ENCODE assay signal across 9 cellular contexts in the genomic region with DNA sequence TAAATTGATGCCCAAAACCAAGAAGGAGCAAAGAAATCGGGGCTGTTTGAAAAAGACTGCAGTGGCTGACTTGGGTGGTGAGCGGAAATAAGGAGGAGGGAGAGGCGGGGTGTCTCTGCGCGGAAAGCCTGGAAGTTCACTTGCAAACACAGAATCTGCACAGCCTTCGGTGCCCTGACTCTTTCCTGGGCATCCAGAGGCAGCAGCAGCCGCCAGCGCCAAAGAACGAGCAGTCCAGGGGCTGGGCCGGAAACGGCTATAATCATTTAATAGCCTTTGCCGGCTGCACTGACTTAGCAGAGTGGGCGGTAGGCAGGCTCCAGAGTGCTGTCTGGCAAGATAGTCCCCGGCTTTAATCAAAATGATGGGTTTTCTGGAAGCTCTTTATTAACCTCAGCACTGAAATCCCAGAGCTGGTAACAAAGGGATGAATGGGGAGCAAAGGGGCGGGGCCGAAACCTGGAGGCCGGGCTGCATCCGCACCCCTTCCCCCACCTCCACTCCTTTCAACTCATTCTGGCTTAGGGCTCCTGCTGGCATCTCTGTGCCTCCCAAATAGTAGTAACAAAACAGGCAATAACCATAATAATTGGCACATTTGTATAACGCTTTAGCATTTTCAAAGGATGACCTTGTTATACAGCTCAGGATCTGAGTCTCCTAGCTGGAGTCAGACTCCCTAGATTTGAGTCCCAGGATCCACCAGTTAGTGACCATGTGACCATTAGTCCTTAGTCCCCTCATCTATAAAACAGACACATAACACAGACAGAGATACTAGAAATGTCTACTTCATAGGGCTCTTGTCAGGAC. TPM values are rescaled to one million over a fixed set of nuclear protein-coding genes. Genes with fewer than 3 reads are reported as not detected.
DNase-seq lines count a peak whose midpoint lies in the region; ATAC-seq and TF ChIP-seq lines count a peak whose summit lies in the region.
"Had no signal": no experiment of that assay in that cellular context is flagged by ENCODE, and none has a peak within 500 bp of the region (broad histone marks: within the 10 kb centered on the region; RNA-seq: fewer than 3 reads in every experiment).

No MANE protein-coding gene starts in this region.

- H3K4me3 Mint-ChIP-seq in WTC11 (peak overlapping the region; percentile 85), type B pancreatic cell (peak overlapping the region; percentile 87), CD14-positive monocyte (peak overlapping the region in 1 of 2 donors; percentile 62)

- peak; percentile 72 for ATAC-seq in WTC11

- H3K9me3 Mint-ChIP-seq in WTC11 (no peaks in the 10 kb centered on the region), type B pancreatic cell (no peaks in the 10 kb centered on the region), CD14-positive monocyte (peaks cover 10 to 22% (median 16%) of the 10 kb centered on the region in 7 donors)

- peak; percentile 43 for DNase-seq in NCI-H345 (lab: John Stamatoyannopoulos, UW)
- DNase-seq in NCI-H345 treated with DMSO at 0.1 percent for 48 hours (lab: John Stamatoyannopoulos, UW; ENCODE audit: unreplicated experiment), result no peak
- DNase-seq in WTC11 (ENCODE audit: low spot score), result peak; percentile 87
- peak; percentile 93 for DNase-seq in islet precursor cell
- DNase-seq in type B pancreatic cell (ENCODE audit: extremely low spot score, unreplicated experiment), result no peak
- no peak for DNase-seq in CD14-positive monocyte (ENCODE audit: low spot score)
- no peak for DNase-seq in pons (ENCODE audit: low spot score)
- no peak for DNase-seq in NCI-H187 (lab: John Stamatoyannopoulos, UW)

- TF ChIP-seq CTCF in WTC11 (IDR thresholded peaks at IDR 0.05) (no peak), type B pancreatic cell (conservative IDR thresholded peaks at IDR 0.05) (no peak), CD14-positive monocyte (IDR thresholded peaks at IDR 0.05) (no peak)

- peaks cover 10% of the 10 kb centered on the region; the same call in 1 of the 2 replicates for H3K36me3 Mint-ChIP-seq in WTC11
- peaks cover 11% of the 10 kb centered on the region for H3K36me3 Mint-ChIP-seq in type B pancreatic cell
- H3K36me3 Mint-ChIP-seq in CD14-positive monocyte, result no peaks in the 10 kb centered on the region

- H3K27ac Mint-ChIP-seq in WTC11 (peak overlapping the region; percentile 99), type B pancreatic cell (peak overlapping the region; percentile 65), CD14-positive monocyte (no peak overlapping the region)

- H3K27me3 Mint-ChIP-seq in WTC11 (ENCODE audit: low read depth), result no peaks in the 10 kb centered on the region
- no peaks in the 10 kb centered on the region for H3K27me3 Mint-ChIP-seq in type B pancreatic cell
- H3K27me3 Mint-ChIP-seq in CD14-positive monocyte (ENCODE audit: low read depth in 3 of 3), result peaks cover 12 to 23% (median 18%) of the 10 kb centered on the region in 3 donors

- CTCF ChIA-PET in WTC11 (lab: Charles Lee), result interaction anchor here (0.7 to 7.3 kb wide), 11 partner anchors 16 to 216 kb away, joined by 3 to 86 read pairs (median 4); a partner anchor contains a TSS

- H3K4me1 Mint-ChIP-seq in WTC11 (peaks cover 71% of the 10 kb centered on the region), type B pancreatic cell (ENCODE audit: unreplicated experiment) (peaks cover 32% of the 10 kb centered on the region), CD14-positive monocyte (no peaks in the 10 kb centered on the region)

- intact Hi-C loops in CD14-positive monocyte (cut with micrococcal nuclease), result no loop called here

- POLR2A ChIA-PET in WTC11 (lab: Charles Lee), result interaction anchor here (0.6 to 3.9 kb wide), 11 partner anchors 10 to 1323 kb away, joined by 3 to 30 read pairs (median 4); a partner anchor contains a TSS

TF ChIP-seq in WTC11, 78 proteins besides CTCF, POLR2A, EP300 and RAD21:
- TF ChIP-seq, protein P1, sequence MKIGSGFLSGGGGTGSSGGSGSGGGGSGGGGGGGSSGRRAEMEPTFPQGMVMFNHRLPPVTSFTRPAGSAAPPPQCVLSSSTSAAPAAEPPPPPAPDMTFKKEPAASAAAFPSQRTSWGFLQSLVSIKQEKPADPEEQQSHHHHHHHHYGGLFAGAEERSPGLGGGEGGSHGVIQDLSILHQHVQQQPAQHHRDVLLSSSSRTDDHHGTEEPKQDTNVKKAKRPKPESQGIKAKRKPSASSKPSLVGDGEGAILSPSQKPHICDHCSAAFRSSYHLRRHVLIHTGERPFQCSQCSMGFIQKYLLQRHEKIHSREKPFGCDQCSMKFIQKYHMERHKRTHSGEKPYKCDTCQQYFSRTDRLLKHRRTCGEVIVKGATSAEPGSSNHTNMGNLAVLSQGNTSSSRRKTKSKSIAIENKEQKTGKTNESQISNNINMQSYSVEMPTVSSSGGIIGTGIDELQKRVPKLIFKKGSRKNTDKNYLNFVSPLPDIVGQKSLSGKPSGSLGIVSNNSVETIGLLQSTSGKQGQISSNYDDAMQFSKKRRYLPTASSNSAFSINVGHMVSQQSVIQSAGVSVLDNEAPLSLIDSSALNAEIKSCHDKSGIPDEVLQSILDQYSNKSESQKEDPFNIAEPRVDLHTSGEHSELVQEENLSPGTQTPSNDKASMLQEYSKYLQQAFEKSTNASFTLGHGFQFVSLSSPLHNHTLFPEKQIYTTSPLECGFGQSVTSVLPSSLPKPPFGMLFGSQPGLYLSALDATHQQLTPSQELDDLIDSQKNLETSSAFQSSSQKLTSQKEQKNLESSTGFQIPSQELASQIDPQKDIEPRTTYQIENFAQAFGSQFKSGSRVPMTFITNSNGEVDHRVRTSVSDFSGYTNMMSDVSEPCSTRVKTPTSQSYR (CRISPR knock-in tag; IDR thresholded peaks at IDR 0.05), result peak; percentile 97
- TF ChIP-seq NR1H2 (CRISPR knock-in tag; IDR thresholded peaks at IDR 0.05) (no peak), ZNF138 (CRISPR knock-in tag; conservative IDR thresholded peaks at IDR 0.05) (0 out of 2 replicates have a peak, but pooled peaks have one; percentile 18), FOXK1 (CRISPR knock-in tag; IDR thresholded peaks at IDR 0.05) (peak; percentile 68; the same call in 1 of the 2 replicates), CREB1 (CRISPR knock-in tag; IDR thresholded peaks at IDR 0.05) (0 out of 2 replicates have a peak, but pooled peaks have one; percentile 24), ZNF396 (CRISPR knock-in tag; IDR thresholded peaks at IDR 0.05; ENCODE audit: borderline replicate concordance) (no peak), ETV6 (CRISPR knock-in tag; IDR thresholded peaks at IDR 0.05) (peak; percentile 64; the same call in 1 of the 2 replicates), ZNF423 (CRISPR knock-in tag; IDR thresholded peaks at IDR 0.05) (no peak), TEAD1 (CRISPR knock-in tag; IDR thresholded peaks at IDR 0.05) (peak; percentile 72; the same call in 1 of the 2 replicates), SP1 (CRISPR knock-in tag; conservative IDR thresholded peaks at IDR 0.05) (peak; percentile 62; the same call in 1 of the 2 replicates)
- TF ChIP-seq, protein P2, sequence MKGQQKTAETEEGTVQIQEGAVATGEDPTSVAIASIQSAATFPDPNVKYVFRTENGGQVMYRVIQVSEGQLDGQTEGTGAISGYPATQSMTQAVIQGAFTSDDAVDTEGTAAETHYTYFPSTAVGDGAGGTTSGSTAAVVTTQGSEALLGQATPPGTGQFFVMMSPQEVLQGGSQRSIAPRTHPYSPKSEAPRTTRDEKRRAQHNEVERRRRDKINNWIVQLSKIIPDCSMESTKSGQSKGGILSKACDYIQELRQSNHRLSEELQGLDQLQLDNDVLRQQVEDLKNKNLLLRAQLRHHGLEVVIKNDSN (CRISPR knock-in tag; IDR thresholded peaks at IDR 0.05), result peak; percentile 86
- TF ChIP-seq, protein P3, sequence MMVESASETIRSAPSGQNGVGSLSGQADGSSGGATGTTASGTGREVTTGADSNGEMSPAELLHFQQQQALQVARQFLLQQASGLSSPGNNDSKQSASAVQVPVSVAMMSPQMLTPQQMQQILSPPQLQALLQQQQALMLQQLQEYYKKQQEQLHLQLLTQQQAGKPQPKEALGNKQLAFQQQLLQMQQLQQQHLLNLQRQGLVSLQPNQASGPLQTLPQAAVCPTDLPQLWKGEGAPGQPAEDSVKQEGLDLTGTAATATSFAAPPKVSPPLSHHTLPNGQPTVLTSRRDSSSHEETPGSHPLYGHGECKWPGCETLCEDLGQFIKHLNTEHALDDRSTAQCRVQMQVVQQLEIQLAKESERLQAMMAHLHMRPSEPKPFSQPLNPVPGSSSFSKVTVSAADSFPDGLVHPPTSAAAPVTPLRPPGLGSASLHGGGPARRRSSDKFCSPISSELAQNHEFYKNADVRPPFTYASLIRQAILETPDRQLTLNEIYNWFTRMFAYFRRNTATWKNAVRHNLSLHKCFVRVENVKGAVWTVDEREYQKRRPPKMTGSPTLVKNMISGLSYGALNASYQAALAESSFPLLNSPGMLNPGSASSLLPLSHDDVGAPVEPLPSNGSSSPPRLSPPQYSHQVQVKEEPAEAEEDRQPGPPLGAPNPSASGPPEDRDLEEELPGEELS (CRISPR knock-in tag; IDR thresholded peaks at IDR 0.05), result peak; percentile 79; the same call in 1 of the 2 replicates
- TF ChIP-seq, protein P4, sequence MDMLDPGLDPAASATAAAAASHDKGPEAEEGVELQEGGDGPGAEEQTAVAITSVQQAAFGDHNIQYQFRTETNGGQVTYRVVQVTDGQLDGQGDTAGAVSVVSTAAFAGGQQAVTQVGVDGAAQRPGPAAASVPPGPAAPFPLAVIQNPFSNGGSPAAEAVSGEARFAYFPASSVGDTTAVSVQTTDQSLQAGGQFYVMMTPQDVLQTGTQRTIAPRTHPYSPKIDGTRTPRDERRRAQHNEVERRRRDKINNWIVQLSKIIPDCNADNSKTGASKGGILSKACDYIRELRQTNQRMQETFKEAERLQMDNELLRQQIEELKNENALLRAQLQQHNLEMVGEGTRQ (CRISPR knock-in tag; IDR thresholded peaks at IDR 0.05), result peak; percentile 87
- TF ChIP-seq, protein P5, sequence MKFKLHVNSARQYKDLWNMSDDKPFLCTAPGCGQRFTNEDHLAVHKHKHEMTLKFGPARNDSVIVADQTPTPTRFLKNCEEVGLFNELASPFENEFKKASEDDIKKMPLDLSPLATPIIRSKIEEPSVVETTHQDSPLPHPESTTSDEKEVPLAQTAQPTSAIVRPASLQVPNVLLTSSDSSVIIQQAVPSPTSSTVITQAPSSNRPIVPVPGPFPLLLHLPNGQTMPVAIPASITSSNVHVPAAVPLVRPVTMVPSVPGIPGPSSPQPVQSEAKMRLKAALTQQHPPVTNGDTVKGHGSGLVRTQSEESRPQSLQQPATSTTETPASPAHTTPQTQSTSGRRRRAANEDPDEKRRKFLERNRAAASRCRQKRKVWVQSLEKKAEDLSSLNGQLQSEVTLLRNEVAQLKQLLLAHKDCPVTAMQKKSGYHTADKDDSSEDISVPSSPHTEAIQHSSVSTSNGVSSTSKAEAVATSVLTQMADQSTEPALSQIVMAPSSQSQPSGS (CRISPR knock-in tag; IDR thresholded peaks at IDR 0.05; ENCODE audit: borderline replicate concordance, low read depth), result no peak

RNA-seq across cellular contexts. Expression of a gene that starts 35.8 kb away (rescaled TPM):
- total RNA-seq in WTC11 (2021) (6.7 to 11.3 TPM (median 7.9 TPM) in 3 replicates), type B pancreatic cell (ENCODE audit: low replicate concordance) (2.7 and 3.5 TPM in 2 replicates)
- not detected for polyA plus RNA-seq in CD14-positive monocyte
- total RNA-seq: HT1080 had no signal

RNA-seq across cellular contexts. Expression of a gene that starts 49.1 kb away (rescaled TPM):
- total RNA-seq in WTC11 (2021) (0.09 to 0.13 TPM (median 0.11 TPM) in 3 replicates), type B pancreatic cell (ENCODE audit: low replicate concordance) (0.05 and 0.24 TPM in 2 replicates)
- not detected for polyA plus RNA-seq in CD14-positive monocyte
- total RNA-seq: HT1080 had no signal

Comparison
In these comparisons a context has a peak if more than half of its experiments do, and no peak if none do; other contexts are left out.
1. DNase-seq: peak in NCI-H345 (single experiment), WTC11 (single experiment) and islet precursor cell (single experiment); none in NCI-H345 treated with DMSO at 0.1 percent for 48 hours (single experiment), type B pancreatic cell (single experiment), CD14-positive monocyte (single experiment), pons (single experiment) and NCI-H187 (0 of 2).
2. H3K27ac Mint-ChIP-seq: peak in WTC11 (single experiment) and type B pancreatic cell (single experiment); none in CD14-positive monocyte (0 of 7).